Comparison of ENCODE assay signal across 1 cellular context in the genomic region with DNA sequence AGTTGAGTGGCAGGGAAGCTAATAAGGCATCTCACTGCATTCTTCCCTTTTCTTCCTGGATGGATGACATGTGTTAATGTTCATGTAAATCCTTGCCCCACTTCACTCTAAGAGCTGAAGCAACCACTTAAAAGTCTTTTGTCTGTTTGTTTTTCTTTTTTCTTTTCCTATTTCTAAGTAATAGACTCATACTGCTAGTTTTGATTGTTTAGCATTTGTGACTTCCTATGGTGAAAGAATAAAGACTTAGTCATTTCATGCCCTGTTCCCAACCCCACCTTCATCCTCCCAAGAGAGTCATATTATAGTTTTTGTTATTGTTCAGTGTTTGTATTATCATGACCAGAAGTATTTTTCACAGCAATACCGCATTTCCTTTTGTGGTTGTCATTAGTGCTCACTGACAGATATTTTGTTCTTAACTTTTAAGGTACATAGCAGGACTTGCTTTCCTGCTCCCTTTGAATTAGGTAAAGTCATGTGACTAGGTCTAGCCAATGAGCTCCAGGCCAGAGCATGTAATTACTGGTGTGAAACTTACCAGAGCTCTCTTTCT.
TF ChIP-seq lines count a peak whose summit lies in the region.

No MANE protein-coding gene starts in this region.

TF ChIP-seq in IMR-90, 13 proteins besides CTCF, POLR2A, EP300 and RAD21:
- TF ChIP-seq BHLHE40 (IDR thresholded peaks at IDR 0.05; ENCODE audit: low read depth, low read length) (no peak), SMC3 (IDR thresholded peaks at IDR 0.05; ENCODE audit: low read depth, low read length) (no peak), MAFK (IDR thresholded peaks at IDR 0.05; ENCODE audit: low read depth, low read length) (no peak), NFE2L2 (IDR thresholded peaks at IDR 0.05; ENCODE audit: low read depth, low read length) (no peak), RFX5 (IDR thresholded peaks at IDR 0.05; ENCODE audit: low read depth, low read length) (no peak), MAZ (IDR thresholded peaks at IDR 0.05; ENCODE audit: borderline replicate concordance, low read depth, low read length) (no peak), CHD1 (IDR thresholded peaks at IDR 0.05; ENCODE audit: low read depth, low read length) (no peak), CEBPB (IDR thresholded peaks at IDR 0.05; ENCODE audit: low read depth, low read length) (no peak), RCOR1 (IDR thresholded peaks at IDR 0.05; ENCODE audit: insufficient replicate concordance, low read length) (no peak), MXI1 (IDR thresholded peaks at IDR 0.05; ENCODE audit: borderline replicate concordance, low read depth, low read length) (no peak)
- TF ChIP-seq, protein P1, sequence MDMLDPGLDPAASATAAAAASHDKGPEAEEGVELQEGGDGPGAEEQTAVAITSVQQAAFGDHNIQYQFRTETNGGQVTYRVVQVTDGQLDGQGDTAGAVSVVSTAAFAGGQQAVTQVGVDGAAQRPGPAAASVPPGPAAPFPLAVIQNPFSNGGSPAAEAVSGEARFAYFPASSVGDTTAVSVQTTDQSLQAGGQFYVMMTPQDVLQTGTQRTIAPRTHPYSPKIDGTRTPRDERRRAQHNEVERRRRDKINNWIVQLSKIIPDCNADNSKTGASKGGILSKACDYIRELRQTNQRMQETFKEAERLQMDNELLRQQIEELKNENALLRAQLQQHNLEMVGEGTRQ (IDR thresholded peaks at IDR 0.05; ENCODE audit: low read depth, low read length), result no peak
- TF ChIP-seq, protein P2, sequence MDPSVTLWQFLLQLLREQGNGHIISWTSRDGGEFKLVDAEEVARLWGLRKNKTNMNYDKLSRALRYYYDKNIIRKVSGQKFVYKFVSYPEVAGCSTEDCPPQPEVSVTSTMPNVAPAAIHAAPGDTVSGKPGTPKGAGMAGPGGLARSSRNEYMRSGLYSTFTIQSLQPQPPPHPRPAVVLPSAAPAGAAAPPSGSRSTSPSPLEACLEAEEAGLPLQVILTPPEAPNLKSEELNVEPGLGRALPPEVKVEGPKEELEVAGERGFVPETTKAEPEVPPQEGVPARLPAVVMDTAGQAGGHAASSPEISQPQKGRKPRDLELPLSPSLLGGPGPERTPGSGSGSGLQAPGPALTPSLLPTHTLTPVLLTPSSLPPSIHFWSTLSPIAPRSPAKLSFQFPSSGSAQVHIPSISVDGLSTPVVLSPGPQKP (IDR thresholded peaks at IDR 0.05; ENCODE audit: borderline replicate concordance, low read depth, low read length), result no peak
